ENCODE assay signal across 1 cellular context in the genomic region with DNA sequence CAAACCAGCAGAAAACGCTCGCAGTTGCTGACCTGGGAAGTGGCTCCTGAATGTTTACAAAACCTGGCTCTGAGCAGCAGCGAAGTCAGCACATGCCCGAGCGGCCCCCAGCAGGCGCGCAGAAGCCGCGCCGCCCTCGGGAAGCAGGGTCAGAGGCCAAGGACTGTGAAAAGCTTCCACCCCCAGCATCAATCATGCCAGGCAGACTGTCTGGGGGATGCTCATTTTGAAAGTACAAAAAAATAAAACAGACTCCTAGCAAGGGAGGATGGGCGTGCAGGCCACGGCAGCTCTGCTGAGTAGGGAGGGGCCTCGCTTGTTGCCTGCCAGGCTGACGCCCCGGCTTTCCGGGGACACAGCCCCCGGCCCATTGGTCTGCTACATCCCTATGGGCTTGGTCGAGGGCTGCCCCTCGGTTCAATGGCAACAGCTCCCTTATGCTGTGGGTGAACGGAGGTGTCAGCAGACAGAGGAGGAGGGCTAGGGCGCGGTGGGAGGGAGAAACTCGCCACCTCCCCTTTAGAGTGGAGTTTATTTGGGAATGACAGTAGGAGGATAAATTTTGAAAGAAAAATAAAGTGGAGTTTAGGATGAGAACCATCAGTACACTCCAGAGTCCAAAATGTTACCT.
A peak's percentile ranks its signal among the peaks of the same experiment; 100 is the strongest.
TF ChIP-seq lines count a peak whose summit lies in the region.

No MANE protein-coding gene starts in this region.

TF ChIP-seq in HepG2, 621 proteins besides CTCF, POLR2A, EP300 and RAD21 (continued from another document and continues in another):
- TF ChIP-seq NONO (IDR thresholded peaks at IDR 0.05) (no peak), NONO (CRISPR knock-in tag; conservative IDR thresholded peaks at IDR 0.05) (no peak; the same call in 1 of the 2 replicates), SRSF4 (IDR thresholded peaks at IDR 0.05; ENCODE audit: low read depth, low read length, poor library complexity, severe bottlenecking) (no peak), KDM5A (IDR thresholded peaks at IDR 0.05; ENCODE audit: borderline replicate concordance, low read length) (no peak), TRIM24 (CRISPR knock-in tag; IDR thresholded peaks at IDR 0.05) (no peak), ZNF451 (CRISPR knock-in tag; IDR thresholded peaks at IDR 0.05) (peak; percentile 94), ISL2 (CRISPR knock-in tag; IDR thresholded peaks at IDR 0.05) (peak; percentile 71), MEIS2 (CRISPR knock-in tag; IDR thresholded peaks at IDR 0.05) (peak; percentile 99), FOXO1 (CRISPR knock-in tag; IDR thresholded peaks at IDR 0.05) (peak; percentile 83; the same call in 1 of the 2 replicates), ZNF572 (CRISPR knock-in tag; IDR thresholded peaks at IDR 0.05) (no peak), ZSCAN21 (CRISPR knock-in tag; IDR thresholded peaks at IDR 0.05; ENCODE audit: borderline replicate concordance) (peak; percentile 98), ZNF713 (CRISPR knock-in tag; IDR thresholded peaks at IDR 0.05) (no peak), PHF21A (CRISPR knock-in tag; IDR thresholded peaks at IDR 0.05) (peak; percentile 87), ZNF260 (CRISPR knock-in tag; IDR thresholded peaks at IDR 0.05; ENCODE audit: borderline replicate concordance, low read depth) (no peak), MTA3 (CRISPR knock-in tag; IDR thresholded peaks at IDR 0.05) (no peak), ZNF17 (CRISPR knock-in tag; IDR thresholded peaks at IDR 0.05) (peak; percentile 84; the same call in 1 of the 2 replicates), SETDB1 (CRISPR knock-in tag; IDR thresholded peaks at IDR 0.05; ENCODE audit: borderline replicate concordance) (no peak), ZNF839 (CRISPR knock-in tag; IDR thresholded peaks at IDR 0.05; ENCODE audit: borderline replicate concordance) (no peak), KLF15 (CRISPR knock-in tag; IDR thresholded peaks at IDR 0.05; ENCODE audit: borderline replicate concordance) (peak; percentile 99), ZNF546 (CRISPR knock-in tag; conservative IDR thresholded peaks at IDR 0.05) (peak; percentile 91; the same call in 1 of the 2 replicates), ZNF547 (CRISPR knock-in tag; IDR thresholded peaks at IDR 0.05) (peak; percentile 98), FLYWCH1 (CRISPR knock-in tag; IDR thresholded peaks at IDR 0.05) (peak; percentile 96; the same call in 1 of the 2 replicates), MED8 (CRISPR knock-in tag; IDR thresholded peaks at IDR 0.05; ENCODE audit: insufficient replicate concordance) (peak; percentile 72), BCL6 (CRISPR knock-in tag; IDR thresholded peaks at IDR 0.05) (peak; percentile 80), SIN3B (IDR thresholded peaks at IDR 0.05; ENCODE audit: low read length) (no peak)
- TF ChIP-seq, protein P1, sequence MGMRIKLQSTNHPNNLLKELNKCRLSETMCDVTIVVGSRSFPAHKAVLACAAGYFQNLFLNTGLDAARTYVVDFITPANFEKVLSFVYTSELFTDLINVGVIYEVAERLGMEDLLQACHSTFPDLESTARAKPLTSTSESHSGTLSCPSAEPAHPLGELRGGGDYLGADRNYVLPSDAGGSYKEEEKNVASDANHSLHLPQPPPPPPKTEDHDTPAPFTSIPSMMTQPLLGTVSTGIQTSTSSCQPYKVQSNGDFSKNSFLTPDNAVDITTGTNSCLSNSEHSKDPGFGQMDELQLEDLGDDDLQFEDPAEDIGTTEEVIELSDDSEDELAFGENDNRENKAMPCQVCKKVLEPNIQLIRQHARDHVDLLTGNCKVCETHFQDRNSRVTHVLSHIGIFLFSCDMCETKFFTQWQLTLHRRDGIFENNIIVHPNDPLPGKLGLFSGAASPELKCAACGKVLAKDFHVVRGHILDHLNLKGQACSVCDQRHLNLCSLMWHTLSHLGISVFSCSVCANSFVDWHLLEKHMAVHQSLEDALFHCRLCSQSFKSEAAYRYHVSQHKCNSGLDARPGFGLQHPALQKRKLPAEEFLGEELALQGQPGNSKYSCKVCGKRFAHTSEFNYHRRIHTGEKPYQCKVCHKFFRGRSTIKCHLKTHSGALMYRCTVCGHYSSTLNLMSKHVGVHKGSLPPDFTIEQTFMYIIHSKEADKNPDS (CRISPR knock-in tag; IDR thresholded peaks at IDR 0.05): peak; percentile 83; the same call in 1 of the 2 replicates
- TF ChIP-seq, protein P2, sequence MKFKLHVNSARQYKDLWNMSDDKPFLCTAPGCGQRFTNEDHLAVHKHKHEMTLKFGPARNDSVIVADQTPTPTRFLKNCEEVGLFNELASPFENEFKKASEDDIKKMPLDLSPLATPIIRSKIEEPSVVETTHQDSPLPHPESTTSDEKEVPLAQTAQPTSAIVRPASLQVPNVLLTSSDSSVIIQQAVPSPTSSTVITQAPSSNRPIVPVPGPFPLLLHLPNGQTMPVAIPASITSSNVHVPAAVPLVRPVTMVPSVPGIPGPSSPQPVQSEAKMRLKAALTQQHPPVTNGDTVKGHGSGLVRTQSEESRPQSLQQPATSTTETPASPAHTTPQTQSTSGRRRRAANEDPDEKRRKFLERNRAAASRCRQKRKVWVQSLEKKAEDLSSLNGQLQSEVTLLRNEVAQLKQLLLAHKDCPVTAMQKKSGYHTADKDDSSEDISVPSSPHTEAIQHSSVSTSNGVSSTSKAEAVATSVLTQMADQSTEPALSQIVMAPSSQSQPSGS (CRISPR knock-in tag; IDR thresholded peaks at IDR 0.05): peak; percentile 70; the same call in 1 of the 2 replicates
- TF ChIP-seq, protein P3, sequence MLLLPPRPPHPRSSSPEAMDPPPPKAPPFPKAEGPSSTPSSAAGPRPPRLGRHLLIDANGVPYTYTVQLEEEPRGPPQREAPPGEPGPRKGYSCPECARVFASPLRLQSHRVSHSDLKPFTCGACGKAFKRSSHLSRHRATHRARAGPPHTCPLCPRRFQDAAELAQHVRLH (CRISPR knock-in tag; IDR thresholded peaks at IDR 0.05; ENCODE audit: borderline replicate concordance, low read depth): peak; percentile 96; the same call in 1 of the 2 replicates
- TF ChIP-seq, protein P4, sequence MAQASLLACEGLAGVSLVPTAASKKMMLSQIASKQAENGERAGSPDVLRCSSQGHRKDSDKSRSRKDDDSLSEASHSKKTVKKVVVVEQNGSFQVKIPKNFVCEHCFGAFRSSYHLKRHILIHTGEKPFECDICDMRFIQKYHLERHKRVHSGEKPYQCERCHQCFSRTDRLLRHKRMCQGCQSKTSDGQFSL (CRISPR knock-in tag; IDR thresholded peaks at IDR 0.05): peak; percentile 48; the same call in 1 of the 2 replicates
- TF ChIP-seq, protein P5, sequence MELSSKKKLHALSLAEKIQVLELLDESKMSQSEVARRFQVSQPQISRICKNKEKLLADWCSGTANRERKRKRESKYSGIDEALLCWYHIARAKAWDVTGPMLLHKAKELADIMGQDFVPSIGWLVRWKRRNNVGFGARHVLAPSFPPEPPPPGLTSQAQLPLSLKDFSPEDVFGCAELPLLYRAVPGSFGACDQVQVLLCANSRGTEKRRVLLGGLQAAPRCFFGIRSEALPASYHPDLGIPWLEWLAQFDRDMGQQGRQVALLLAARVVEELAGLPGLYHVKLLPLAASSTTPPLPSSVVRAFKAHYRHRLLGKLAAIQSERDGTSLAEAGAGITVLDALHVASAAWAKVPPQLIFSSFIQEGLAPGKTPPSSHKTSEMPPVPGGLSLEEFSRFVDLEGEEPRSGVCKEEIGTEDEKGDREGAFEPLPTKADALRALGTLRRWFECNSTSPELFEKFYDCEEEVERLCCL (CRISPR knock-in tag; IDR thresholded peaks at IDR 0.05; ENCODE audit: borderline replicate concordance): peak; percentile 73; the same call in 1 of the 2 replicates
- TF ChIP-seq, protein P6, sequence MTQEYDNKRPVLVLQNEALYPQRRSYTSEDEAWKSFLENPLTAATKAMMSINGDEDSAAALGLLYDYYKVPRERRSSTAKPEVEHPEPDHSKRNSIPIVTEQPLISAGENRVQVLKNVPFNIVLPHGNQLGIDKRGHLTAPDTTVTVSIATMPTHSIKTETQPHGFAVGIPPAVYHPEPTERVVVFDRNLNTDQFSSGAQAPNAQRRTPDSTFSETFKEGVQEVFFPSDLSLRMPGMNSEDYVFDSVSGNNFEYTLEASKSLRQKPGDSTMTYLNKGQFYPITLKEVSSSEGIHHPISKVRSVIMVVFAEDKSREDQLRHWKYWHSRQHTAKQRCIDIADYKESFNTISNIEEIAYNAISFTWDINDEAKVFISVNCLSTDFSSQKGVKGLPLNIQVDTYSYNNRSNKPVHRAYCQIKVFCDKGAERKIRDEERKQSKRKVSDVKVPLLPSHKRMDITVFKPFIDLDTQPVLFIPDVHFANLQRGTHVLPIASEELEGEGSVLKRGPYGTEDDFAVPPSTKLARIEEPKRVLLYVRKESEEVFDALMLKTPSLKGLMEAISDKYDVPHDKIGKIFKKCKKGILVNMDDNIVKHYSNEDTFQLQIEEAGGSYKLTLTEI (CRISPR knock-in tag; conservative IDR thresholded peaks at IDR 0.05): no peak
- TF ChIP-seq, protein P7, sequence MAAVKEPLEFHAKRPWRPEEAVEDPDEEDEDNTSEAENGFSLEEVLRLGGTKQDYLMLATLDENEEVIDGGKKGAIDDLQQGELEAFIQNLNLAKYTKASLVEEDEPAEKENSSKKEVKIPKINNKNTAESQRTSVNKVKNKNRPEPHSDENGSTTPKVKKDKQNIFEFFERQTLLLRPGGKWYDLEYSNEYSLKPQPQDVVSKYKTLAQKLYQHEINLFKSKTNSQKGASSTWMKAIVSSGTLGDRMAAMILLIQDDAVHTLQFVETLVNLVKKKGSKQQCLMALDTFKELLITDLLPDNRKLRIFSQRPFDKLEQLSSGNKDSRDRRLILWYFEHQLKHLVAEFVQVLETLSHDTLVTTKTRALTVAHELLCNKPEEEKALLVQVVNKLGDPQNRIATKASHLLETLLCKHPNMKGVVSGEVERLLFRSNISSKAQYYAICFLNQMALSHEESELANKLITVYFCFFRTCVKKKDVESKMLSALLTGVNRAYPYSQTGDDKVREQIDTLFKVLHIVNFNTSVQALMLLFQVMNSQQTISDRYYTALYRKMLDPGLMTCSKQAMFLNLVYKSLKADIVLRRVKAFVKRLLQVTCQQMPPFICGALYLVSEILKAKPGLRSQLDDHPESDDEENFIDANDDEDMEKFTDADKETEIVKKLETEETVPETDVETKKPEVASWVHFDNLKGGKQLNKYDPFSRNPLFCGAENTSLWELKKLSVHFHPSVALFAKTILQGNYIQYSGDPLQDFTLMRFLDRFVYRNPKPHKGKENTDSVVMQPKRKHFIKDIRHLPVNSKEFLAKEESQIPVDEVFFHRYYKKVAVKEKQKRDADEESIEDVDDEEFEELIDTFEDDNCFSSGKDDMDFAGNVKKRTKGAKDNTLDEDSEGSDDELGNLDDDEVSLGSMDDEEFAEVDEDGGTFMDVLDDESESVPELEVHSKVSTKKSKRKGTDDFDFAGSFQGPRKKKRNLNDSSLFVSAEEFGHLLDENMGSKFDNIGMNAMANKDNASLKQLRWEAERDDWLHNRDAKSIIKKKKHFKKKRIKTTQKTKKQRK (IDR thresholded peaks at IDR 0.05; ENCODE audit: low read length): no peak
- TF ChIP-seq, protein P8, sequence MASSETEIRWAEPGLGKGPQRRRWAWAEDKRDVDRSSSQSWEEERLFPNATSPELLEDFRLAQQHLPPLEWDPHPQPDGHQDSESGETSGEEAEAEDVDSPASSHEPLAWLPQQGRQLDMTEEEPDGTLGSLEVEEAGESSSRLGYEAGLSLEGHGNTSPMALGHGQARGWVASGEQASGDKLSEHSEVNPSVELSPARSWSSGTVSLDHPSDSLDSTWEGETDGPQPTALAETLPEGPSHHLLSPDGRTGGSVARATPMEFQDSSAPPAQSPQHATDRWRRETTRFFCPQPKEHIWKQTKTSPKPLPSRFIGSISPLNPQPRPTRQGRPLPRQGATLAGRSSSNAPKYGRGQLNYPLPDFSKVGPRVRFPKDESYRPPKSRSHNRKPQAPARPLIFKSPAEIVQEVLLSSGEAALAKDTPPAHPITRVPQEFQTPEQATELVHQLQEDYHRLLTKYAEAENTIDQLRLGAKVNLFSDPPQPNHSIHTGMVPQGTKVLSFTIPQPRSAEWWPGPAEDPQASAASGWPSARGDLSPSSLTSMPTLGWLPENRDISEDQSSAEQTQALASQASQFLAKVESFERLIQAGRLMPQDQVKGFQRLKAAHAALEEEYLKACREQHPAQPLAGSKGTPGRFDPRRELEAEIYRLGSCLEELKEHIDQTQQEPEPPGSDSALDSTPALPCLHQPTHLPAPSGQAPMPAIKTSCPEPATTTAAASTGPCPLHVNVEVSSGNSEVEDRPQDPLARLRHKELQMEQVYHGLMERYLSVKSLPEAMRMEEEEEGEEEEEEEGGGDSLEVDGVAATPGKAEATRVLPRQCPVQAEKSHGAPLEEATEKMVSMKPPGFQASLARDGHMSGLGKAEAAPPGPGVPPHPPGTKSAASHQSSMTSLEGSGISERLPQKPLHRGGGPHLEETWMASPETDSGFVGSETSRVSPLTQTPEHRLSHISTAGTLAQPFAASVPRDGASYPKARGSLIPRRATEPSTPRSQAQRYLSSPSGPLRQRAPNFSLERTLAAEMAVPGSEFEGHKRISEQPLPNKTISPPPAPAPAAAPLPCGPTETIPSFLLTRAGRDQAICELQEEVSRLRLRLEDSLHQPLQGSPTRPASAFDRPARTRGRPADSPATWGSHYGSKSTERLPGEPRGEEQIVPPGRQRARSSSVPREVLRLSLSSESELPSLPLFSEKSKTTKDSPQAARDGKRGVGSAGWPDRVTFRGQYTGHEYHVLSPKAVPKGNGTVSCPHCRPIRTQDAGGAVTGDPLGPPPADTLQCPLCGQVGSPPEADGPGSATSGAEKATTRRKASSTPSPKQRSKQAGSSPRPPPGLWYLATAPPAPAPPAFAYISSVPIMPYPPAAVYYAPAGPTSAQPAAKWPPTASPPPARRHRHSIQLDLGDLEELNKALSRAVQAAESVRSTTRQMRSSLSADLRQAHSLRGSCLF (CRISPR knock-in tag; IDR thresholded peaks at IDR 0.05; ENCODE audit: borderline replicate concordance): peak; percentile 98
- TF ChIP-seq, protein P9, sequence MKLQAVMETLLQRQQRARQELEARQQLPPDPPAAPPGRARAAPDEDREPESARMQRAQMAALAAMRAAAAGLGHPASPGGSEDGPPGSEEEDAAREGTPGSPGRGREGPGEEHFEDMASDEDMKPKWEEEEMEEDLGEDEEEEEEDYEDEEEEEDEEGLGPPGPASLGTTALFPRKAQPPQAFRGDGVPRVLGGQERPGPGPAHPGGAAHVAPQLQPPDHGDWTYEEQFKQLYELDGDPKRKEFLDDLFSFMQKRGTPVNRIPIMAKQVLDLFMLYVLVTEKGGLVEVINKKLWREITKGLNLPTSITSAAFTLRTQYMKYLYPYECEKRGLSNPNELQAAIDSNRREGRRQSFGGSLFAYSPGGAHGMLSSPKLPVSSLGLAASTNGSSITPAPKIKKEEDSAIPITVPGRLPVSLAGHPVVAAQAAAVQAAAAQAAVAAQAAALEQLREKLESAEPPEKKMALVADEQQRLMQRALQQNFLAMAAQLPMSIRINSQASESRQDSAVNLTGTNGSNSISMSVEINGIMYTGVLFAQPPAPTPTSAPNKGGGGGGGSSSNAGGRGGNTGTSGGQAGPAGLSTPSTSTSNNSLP (IDR thresholded peaks at IDR 0.05; ENCODE audit: low read depth, low read length): no peak
- TF ChIP-seq, protein P10, sequence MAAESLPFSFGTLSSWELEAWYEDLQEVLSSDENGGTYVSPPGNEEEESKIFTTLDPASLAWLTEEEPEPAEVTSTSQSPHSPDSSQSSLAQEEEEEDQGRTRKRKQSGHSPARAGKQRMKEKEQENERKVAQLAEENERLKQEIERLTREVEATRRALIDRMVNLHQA (CRISPR knock-in tag; IDR thresholded peaks at IDR 0.05): no peak
- TF ChIP-seq, protein P11, sequence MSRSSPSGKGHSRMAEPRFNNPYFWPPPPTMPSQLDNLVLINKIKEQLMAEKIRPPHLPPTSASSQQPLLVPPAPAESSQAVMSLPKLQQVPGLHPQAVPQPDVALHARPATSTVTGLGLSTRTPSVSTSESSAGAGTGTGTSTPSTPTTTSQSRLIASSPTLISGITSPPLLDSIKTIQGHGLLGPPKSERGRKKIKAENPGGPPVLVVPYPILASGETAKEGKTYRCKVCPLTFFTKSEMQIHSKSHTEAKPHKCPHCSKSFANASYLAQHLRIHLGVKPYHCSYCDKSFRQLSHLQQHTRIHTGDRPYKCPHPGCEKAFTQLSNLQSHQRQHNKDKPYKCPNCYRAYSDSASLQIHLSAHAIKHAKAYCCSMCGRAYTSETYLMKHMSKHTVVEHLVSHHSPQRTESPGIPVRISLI (CRISPR knock-in tag; IDR thresholded peaks at IDR 0.05; ENCODE audit: borderline replicate concordance): peak; percentile 27; the same call in 1 of the 2 replicates
